In genomic region chr4:139295317-139296299, GRCh38 we compare ENCODE assay signal across 1 cellular context.
TF ChIP-seq lines count a peak whose summit lies in the region.

No MANE protein-coding gene starts in this region.

TF ChIP-seq in HepG2, 621 proteins besides CTCF, POLR2A, EP300 and RAD21 (continued from another document and continues in another):
- no peak; the same call in 1 of the 2 replicates for TF ChIP-seq ZNF691 (CRISPR knock-in tag; IDR thresholded peaks at IDR 0.05; ENCODE audit: borderline replicate concordance, low read depth)
- peak; percentile 74; the same call in 1 of the 2 replicates for TF ChIP-seq ZSCAN20 (CRISPR knock-in tag; IDR thresholded peaks at IDR 0.05; ENCODE audit: borderline replicate concordance)
- 0 out of 2 replicates have a peak, but pooled peaks have one; percentile 64 for TF ChIP-seq ZNF264 (CRISPR knock-in tag; IDR thresholded peaks at IDR 0.05)
- no peak for TF ChIP-seq ZBTB1 (CRISPR knock-in tag; IDR thresholded peaks at IDR 0.05; ENCODE audit: borderline replicate concordance)
- TF ChIP-seq TAF15 (IDR thresholded peaks at IDR 0.05; ENCODE audit: low read depth, low read length, poor library complexity, severe bottlenecking) = no peak
- TF ChIP-seq ZNF451 (CRISPR knock-in tag; IDR thresholded peaks at IDR 0.05) = peak; percentile 87
- TF ChIP-seq HINFP (CRISPR knock-in tag; IDR thresholded peaks at IDR 0.05; ENCODE audit: low read depth) = no peak
- TF ChIP-seq MEF2D (CRISPR knock-in tag; IDR thresholded peaks at IDR 0.05) = 0 out of 2 replicates have a peak, but pooled peaks have one; percentile 47
- 0 out of 2 replicates have a peak, but pooled peaks have one; percentile 46 for TF ChIP-seq ATF6 (CRISPR knock-in tag; conservative IDR thresholded peaks at IDR 0.05)
- TF ChIP-seq CSRNP2 (CRISPR knock-in tag; conservative IDR thresholded peaks at IDR 0.05; ENCODE audit: low read depth) = no peak
- peak; percentile 55; the same call in 1 of the 2 replicates for TF ChIP-seq RERE (CRISPR knock-in tag; IDR thresholded peaks at IDR 0.05; ENCODE audit: low read depth)
- TF ChIP-seq, protein P1, sequence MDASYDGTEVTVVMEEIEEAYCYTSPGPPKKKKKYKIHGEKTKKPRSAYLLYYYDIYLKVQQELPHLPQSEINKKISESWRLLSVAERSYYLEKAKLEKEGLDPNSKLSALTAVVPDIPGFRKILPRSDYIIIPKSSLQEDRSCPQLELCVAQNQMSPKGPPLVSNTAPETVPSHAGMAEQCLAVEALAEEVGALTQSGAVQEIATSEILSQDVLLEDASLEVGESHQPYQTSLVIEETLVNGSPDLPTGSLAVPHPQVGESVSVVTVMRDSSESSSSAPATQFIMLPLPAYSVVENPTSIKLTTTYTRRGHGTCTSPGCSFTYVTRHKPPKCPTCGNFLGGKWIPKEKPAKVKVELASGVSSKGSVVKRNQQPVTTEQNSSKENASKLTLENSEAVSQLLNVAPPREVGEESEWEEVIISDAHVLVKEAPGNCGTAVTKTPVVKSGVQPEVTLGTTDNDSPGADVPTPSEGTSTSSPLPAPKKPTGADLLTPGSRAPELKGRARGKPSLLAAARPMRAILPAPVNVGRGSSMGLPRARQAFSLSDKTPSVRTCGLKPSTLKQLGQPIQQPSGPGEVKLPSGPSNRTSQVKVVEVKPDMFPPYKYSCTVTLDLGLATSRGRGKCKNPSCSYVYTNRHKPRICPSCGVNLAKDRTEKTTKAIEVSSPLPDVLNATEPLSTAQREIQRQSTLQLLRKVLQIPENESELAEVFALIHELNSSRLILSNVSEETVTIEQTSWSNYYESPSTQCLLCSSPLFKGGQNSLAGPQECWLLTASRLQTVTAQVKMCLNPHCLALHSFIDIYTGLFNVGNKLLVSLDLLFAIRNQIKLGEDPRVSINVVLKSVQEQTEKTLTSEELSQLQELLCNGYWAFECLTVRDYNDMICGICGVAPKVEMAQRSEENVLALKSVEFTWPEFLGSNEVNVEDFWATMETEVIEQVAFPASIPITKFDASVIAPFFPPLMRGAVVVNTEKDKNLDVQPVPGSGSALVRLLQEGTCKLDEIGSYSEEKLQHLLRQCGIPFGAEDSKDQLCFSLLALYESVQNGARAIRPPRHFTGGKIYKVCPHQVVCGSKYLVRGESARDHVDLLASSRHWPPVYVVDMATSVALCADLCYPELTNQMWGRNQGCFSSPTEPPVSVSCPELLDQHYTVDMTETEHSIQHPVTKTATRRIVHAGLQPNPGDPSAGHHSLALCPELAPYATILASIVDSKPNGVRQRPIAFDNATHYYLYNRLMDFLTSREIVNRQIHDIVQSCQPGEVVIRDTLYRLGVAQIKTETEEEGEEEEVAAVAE (CRISPR knock-in tag; IDR thresholded peaks at IDR 0.05; ENCODE audit: borderline replicate concordance) = no peak; the same call in 1 of the 2 replicates
- peak; percentile 65; the same call in 1 of the 2 replicates for TF ChIP-seq THAP11 (CRISPR knock-in tag; IDR thresholded peaks at IDR 0.05)
- no peak for TF ChIP-seq GTF2F1 (IDR thresholded peaks at IDR 0.05; ENCODE audit: low read length)
- no peak for TF ChIP-seq ZNF674 (CRISPR knock-in tag; IDR thresholded peaks at IDR 0.05; ENCODE audit: low read depth)
- peak; percentile 84 for TF ChIP-seq ZNF766 (CRISPR knock-in tag; IDR thresholded peaks at IDR 0.05; ENCODE audit: borderline replicate concordance)
- TF ChIP-seq, protein P2, sequence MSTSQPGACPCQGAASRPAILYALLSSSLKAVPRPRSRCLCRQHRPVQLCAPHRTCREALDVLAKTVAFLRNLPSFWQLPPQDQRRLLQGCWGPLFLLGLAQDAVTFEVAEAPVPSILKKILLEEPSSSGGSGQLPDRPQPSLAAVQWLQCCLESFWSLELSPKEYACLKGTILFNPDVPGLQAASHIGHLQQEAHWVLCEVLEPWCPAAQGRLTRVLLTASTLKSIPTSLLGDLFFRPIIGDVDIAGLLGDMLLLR (CRISPR knock-in tag; IDR thresholded peaks at IDR 0.05) = peak; percentile 66
- no peak for TF ChIP-seq IKZF1 (IDR thresholded peaks at IDR 0.05)
- TF ChIP-seq RELA (CRISPR knock-in tag; IDR thresholded peaks at IDR 0.05) = 0 out of 2 replicates have a peak, but pooled peaks have one; percentile 72
- no peak for TF ChIP-seq ATRX (CRISPR knock-in tag; IDR thresholded peaks at IDR 0.05; ENCODE audit: borderline replicate concordance)
- TF ChIP-seq, protein P3, sequence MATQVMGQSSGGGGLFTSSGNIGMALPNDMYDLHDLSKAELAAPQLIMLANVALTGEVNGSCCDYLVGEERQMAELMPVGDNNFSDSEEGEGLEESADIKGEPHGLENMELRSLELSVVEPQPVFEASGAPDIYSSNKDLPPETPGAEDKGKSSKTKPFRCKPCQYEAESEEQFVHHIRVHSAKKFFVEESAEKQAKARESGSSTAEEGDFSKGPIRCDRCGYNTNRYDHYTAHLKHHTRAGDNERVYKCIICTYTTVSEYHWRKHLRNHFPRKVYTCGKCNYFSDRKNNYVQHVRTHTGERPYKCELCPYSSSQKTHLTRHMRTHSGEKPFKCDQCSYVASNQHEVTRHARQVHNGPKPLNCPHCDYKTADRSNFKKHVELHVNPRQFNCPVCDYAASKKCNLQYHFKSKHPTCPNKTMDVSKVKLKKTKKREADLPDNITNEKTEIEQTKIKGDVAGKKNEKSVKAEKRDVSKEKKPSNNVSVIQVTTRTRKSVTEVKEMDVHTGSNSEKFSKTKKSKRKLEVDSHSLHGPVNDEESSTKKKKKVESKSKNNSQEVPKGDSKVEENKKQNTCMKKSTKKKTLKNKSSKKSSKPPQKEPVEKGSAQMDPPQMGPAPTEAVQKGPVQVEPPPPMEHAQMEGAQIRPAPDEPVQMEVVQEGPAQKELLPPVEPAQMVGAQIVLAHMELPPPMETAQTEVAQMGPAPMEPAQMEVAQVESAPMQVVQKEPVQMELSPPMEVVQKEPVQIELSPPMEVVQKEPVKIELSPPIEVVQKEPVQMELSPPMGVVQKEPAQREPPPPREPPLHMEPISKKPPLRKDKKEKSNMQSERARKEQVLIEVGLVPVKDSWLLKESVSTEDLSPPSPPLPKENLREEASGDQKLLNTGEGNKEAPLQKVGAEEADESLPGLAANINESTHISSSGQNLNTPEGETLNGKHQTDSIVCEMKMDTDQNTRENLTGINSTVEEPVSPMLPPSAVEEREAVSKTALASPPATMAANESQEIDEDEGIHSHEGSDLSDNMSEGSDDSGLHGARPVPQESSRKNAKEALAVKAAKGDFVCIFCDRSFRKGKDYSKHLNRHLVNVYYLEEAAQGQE (IDR thresholded peaks at IDR 0.05; ENCODE audit: borderline replicate concordance in 1 of 2, low read depth in 1 of 2, low read length in 2 of 2) = peak in 1 of 2 experiments; percentile 54; a peak in 1 of 4 replicates
- peak; percentile 45; the same call in 1 of the 2 replicates for TF ChIP-seq GMEB1 (CRISPR knock-in tag; IDR thresholded peaks at IDR 0.05; ENCODE audit: borderline replicate concordance)
- peak; percentile 91 for TF ChIP-seq MYC (CRISPR knock-in tag; IDR thresholded peaks at IDR 0.05; ENCODE audit: borderline replicate concordance)
- TF ChIP-seq POLR2AphosphoS2 (IDR thresholded peaks at IDR 0.05; ENCODE audit: low read depth, low read length) = no peak
